16 cellular contexts compared by ENCODE assay signal in the genomic region with DNA sequence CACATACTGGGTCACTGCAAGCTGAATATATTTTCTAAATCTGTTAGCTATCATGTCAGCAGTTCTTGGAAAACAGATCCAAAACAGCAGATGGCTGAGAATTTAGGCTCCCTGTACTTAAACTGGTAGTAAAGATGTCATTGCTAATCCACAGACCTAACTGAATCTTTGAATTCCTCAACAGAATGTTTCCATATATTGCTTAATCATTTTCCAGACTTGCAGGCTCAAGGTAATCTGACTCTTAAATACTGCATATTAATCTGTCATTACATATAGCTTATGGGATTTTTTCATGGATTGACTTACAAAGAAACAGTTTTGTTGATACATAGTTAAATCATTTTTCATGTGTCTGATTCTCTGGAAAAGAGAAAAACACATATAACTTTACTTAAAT.
"Had no signal": no experiment of that assay in that cellular context is flagged by ENCODE, and none has a peak within 500 bp of the region (broad histone marks: within the 10 kb centered on the region; RNA-seq: fewer than 3 reads in every experiment).

No MANE protein-coding gene starts in this region.

- ATAC-seq: activated CD8-positive, alpha-beta T cell treated with anti-CD3 and anti-CD28 coated beads for 36 hours; activated T-cell treated with anti-CD3 and anti-CD28 coated beads, Interleukin-2, amount 50 U/mL, for 4 hours; gastroesophageal sphincter; left lobe of liver; naive thymus-derived CD8-positive, alpha-beta T cell; stimulated activated naive CD8-positive, alpha-beta T cell treated with anti-CD3 and anti-CD28 coated beads, Interleukin-15, Interleukin-2, amounts not matched to agents 100 U/mL and 50 U/mL, for 24 hours had no signal

- H3K36me3 ChIP-seq: adrenal gland, gastroesophageal sphincter, suprapubic skin had no signal

- H3K27me3 ChIP-seq: adrenal gland, gastroesophageal sphincter, suprapubic skin had no signal

- H3K4me3 ChIP-seq: adrenal gland, dorsolateral prefrontal cortex, gastroesophageal sphincter, suprapubic skin had no signal

- DNase-seq: activated B cell treated with CpG ODN at 0.5 μM for 24 hours; activated CD4-positive, alpha-beta T cell treated with anti-CD3 and anti-CD28 coated beads for 48 hours; activated CD8-positive, alpha-beta T cell treated with anti-CD3 and anti-CD28 coated beads for 36 hours; activated effector memory CD4-positive, alpha-beta T cell treated with Interleukin-2 at 50 U/mL for 16 hours; activated naive CD4-positive, alpha-beta T cell treated with anti-CD3 and anti-CD28 coated beads, Interleukin-2, amount 50 U/mL, for 16 hours; activated T-cell treated with anti-CD3 and anti-CD28 coated beads, Interleukin-2, amount 50 U/mL, for 4 hours; adrenal gland; dorsolateral prefrontal cortex; endodermal cell; naive thymus-derived CD8-positive, alpha-beta T cell; stimulated activated CD4-positive, alpha-beta T cell treated with anti-CD3 and anti-CD28 coated beads, Interleukin-4, amount 100 ng/mL, for 24 hours; stimulated activated naive CD8-positive, alpha-beta T cell treated with anti-CD3 and anti-CD28 coated beads, Interleukin-15, Interleukin-2, amounts not matched to agents 100 U/mL and 50 U/mL, for 24 hours; trophoblast cell had no signal

- H3K27ac ChIP-seq: adrenal gland, dorsolateral prefrontal cortex, gastroesophageal sphincter, suprapubic skin had no signal

- H3K4me1 ChIP-seq: adrenal gland, gastroesophageal sphincter, suprapubic skin had no signal

- H3K9me3 ChIP-seq: adrenal gland, gastroesophageal sphincter, suprapubic skin had no signal
